Comparison of ENCODE assay signal across 2 cellular contexts in the genomic region with DNA sequence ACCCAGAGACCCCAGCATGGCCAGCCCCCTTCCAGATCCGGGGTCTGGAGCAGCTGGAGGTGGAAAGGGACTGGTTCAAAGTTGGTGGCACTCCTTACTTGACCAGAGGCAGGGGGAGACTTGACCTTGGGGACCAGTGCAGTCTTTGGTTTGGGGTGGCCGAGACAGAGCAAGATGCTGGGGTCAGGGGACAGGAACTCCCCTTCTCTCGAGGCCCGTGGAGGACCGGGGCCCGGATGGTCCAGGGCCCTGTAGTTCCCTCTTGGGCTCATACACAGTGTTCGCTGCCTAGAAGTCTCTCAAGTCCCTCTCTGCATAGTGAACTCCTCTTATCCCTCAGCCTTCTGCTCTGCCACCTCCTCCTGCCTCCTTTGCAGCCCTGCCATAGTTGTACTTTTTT.
TF ChIP-seq lines count a peak whose summit lies in the region.

No MANE protein-coding gene starts in this region.

TF ChIP-seq in H1, 55 proteins besides CTCF, POLR2A, EP300 and RAD21:
- TF ChIP-seq SIX5 (IDR thresholded peaks at IDR 0.05; ENCODE audit: low read depth, low read length) (no peak), GABPA (IDR thresholded peaks at IDR 0.05; ENCODE audit: borderline replicate concordance, insufficient read depth, low read length) (no peak), SP4 (IDR thresholded peaks at IDR 0.05; ENCODE audit: low read length) (no peak), CTBP2 (IDR thresholded peaks at IDR 0.05; ENCODE audit: borderline replicate concordance, insufficient read depth, insufficient read length, low read length) (no peak)

TF ChIP-seq in SK-N-SH, 30 proteins besides CTCF, POLR2A, EP300 and RAD21:
- TF ChIP-seq NRF1 (IDR thresholded peaks at IDR 0.05; ENCODE audit: low read depth, low read length), result no peak
- TF ChIP-seq, protein P1, sequence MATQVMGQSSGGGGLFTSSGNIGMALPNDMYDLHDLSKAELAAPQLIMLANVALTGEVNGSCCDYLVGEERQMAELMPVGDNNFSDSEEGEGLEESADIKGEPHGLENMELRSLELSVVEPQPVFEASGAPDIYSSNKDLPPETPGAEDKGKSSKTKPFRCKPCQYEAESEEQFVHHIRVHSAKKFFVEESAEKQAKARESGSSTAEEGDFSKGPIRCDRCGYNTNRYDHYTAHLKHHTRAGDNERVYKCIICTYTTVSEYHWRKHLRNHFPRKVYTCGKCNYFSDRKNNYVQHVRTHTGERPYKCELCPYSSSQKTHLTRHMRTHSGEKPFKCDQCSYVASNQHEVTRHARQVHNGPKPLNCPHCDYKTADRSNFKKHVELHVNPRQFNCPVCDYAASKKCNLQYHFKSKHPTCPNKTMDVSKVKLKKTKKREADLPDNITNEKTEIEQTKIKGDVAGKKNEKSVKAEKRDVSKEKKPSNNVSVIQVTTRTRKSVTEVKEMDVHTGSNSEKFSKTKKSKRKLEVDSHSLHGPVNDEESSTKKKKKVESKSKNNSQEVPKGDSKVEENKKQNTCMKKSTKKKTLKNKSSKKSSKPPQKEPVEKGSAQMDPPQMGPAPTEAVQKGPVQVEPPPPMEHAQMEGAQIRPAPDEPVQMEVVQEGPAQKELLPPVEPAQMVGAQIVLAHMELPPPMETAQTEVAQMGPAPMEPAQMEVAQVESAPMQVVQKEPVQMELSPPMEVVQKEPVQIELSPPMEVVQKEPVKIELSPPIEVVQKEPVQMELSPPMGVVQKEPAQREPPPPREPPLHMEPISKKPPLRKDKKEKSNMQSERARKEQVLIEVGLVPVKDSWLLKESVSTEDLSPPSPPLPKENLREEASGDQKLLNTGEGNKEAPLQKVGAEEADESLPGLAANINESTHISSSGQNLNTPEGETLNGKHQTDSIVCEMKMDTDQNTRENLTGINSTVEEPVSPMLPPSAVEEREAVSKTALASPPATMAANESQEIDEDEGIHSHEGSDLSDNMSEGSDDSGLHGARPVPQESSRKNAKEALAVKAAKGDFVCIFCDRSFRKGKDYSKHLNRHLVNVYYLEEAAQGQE (IDR thresholded peaks at IDR 0.05; ENCODE audit: low read depth, low read length), result no peak
- no peak for TF ChIP-seq CHD2 (IDR thresholded peaks at IDR 0.05; ENCODE audit: low read length, partially characterized antibody)
- TF ChIP-seq NFIC (IDR thresholded peaks at IDR 0.05; ENCODE audit: borderline replicate concordance), result no peak
- TF ChIP-seq RCOR1 (IDR thresholded peaks at IDR 0.05; ENCODE audit: low read length), result no peak
- no peak for TF ChIP-seq GATA2 (CRISPR knock-in tag; IDR thresholded peaks at IDR 0.05)
- no peak for TF ChIP-seq SIN3A (IDR thresholded peaks at IDR 0.05; ENCODE audit: borderline replicate concordance, low read depth, low read length)
- TF ChIP-seq, protein P2, sequence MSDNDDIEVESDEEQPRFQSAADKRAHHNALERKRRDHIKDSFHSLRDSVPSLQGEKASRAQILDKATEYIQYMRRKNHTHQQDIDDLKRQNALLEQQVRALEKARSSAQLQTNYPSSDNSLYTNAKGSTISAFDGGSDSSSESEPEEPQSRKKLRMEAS (IDR thresholded peaks at IDR 0.05; ENCODE audit: low read depth), result no peak
- no peak for TF ChIP-seq FOXM1 (IDR thresholded peaks at IDR 0.05; ENCODE audit: low read depth)
- TF ChIP-seq MXI1 (IDR thresholded peaks at IDR 0.05; ENCODE audit: low read depth, low read length), result no peak
- no peak for TF ChIP-seq RFX5 (IDR thresholded peaks at IDR 0.05; ENCODE audit: low read length)
- TF ChIP-seq FOSL2 (IDR thresholded peaks at IDR 0.05; ENCODE audit: borderline replicate concordance, low read depth), result no peak
